ENCODE assay signal across 19 cellular contexts in the genomic region with DNA sequence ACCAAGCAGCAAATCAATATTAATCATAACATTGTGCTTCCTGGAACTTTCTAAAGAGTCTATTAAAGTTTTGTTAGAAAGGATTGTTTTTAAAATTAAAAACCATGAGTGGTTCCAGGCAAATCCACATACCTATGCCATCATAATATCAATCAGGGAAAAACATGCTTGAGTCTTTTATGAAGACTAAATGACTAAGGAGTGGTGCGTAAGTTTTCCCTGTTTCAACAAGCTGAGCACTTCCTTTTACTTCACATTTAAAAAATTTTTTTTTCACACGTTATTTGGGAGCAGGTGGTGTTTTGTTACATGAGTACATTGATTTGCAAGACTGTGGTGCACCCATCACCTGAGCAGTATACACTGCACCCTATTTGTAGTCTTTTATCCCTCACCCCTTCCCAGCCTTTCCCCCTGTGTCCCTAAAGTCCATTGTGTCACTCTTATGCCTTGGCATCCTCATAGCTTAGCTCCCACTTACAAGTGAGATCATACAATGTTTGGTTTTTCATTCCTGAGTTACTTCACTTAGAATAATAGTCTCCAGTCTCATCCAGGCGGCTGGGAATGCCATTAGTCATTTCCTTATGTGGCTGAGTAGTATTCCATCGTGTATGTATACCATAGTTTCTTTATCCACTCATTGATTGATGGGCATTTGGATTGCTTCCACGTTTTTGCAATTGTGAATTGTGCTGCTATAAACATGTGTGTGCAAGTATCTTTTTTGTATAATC.
A peak's percentile ranks its signal among the peaks of the same experiment; 100 is the strongest.
DNase-seq lines count a peak whose midpoint lies in the region; ATAC-seq, FAIRE-seq and TF ChIP-seq lines count a peak whose summit lies in the region.
"Had no signal": no experiment of that assay in that cellular context is flagged by ENCODE, and none has a peak within 500 bp of the region (broad histone marks: within the 10 kb centered on the region; RNA-seq: fewer than 3 reads in every experiment).

No MANE protein-coding gene starts in this region.

- whole genome bisulfite sequencing in mammary epithelial cell (ENCODE audit: low coverage, missing lambda C conversion rate), result 2% methylated on average over 5 of the region's 5 CpGs

- H3K27ac ChIP-seq in mammary epithelial cell (ENCODE audit: insufficient read depth, low read depth, low read length) (peak overlapping the region; percentile 98), keratinocyte (ENCODE audit: control insufficient read depth, insufficient read depth, low read length) (peak overlapping the region; percentile 74)
- H3K27ac ChIP-seq: skin epidermis had no signal

- intact Hi-C loops in mammary epithelial cell (cut with micrococcal nuclease), result loop anchor here (5.0 kb wide), 1 partner anchor 286 kb away; no protein-coding TSS in a partner anchor

- dilution Hi-C loops in mammary epithelial cell (cut with HindIII; ENCODE audit: low sequenced_read_pairs), result no loop called here
- dilution Hi-C loops in keratinocyte (cut with MboI; ENCODE audit: extremely low pct_ligation_motif_present, low sequenced_read_pairs), result no loop called here

- H3K36me3 Mint-ChIP-seq in effector memory CD8-positive, alpha-beta T cell (ENCODE audit: insufficient read depth), result no peaks in the 10 kb centered on the region
- H3K36me3 Mint-ChIP-seq: memory B cell had no signal

- H4K20me1 ChIP-seq in mammary epithelial cell (ENCODE audit: insufficient read depth, low read length), result no peaks in the 10 kb centered on the region
- no peaks in the 10 kb centered on the region for H4K20me1 ChIP-seq in keratinocyte (ENCODE audit: control insufficient read depth, extremely low read depth, insufficient read depth, low read length)

- POLR2A ChIA-PET in AG04449 (lab: Yijun Ruan, JAX), result no interaction called here

- no peaks in the 10 kb centered on the region for H3K4me1 Mint-ChIP-seq in effector memory CD8-positive, alpha-beta T cell (ENCODE audit: low read depth in 2 of 2)
- H3K4me1 Mint-ChIP-seq: activated B cell treated with CpG ODN at 0.5 μM for 24 hours; memory B cell; stimulated activated naive CD8-positive, alpha-beta T cell treated with anti-CD3 and anti-CD28 coated beads, Interleukin-15, amount 100 ng/mL, for 72 hours had no signal

- FAIRE-seq in keratinocyte (lab: Jason Lieb, UNC), result no peak
- FAIRE-seq: H1 had no signal

- H3K9ac ChIP-seq in mammary epithelial cell (ENCODE audit: insufficient read depth, low read length) (peak overlapping the region; percentile 36), keratinocyte (ENCODE audit: control insufficient read depth, extremely low read depth, insufficient read depth, low read length) (no peak overlapping the region)

- no peak for ATAC-seq in effector memory CD8-positive, alpha-beta T cell (replicated peaks)
- ATAC-seq in HG03378 (IDR thresholded peaks at IDR 0.05; ENCODE audit: unreplicated experiment) (no peak), GM19395 (IDR thresholded peaks at IDR 0.05; ENCODE audit: unreplicated experiment) (no peak)
- ATAC-seq: stimulated activated naive CD8-positive, alpha-beta T cell treated with anti-CD3 and anti-CD28 coated beads, Interleukin-15, amount 100 ng/mL, for 72 hours had no signal

- DNase-seq in AG04449 (ENCODE audit: low read depth, low spot score) (peak; percentile 66), LHCN-M2 (ENCODE audit: low read depth) (peak; percentile 69), mammary epithelial cell (peak; percentile 96), keratinocyte (ENCODE audit: low read depth, low spot score) (peak; percentile 35)
- no peak for DNase-seq in effector memory CD8-positive, alpha-beta T cell
- DNase-seq in stimulated activated CD8-positive, alpha-beta memory T cell treated with anti-CD3 and anti-CD28 coated beads, Interleukin-4, amount 100 ng/mL, for 48 hours, result no peak
- DNase-seq: ACHN; activated B cell treated with CpG ODN at 0.5 μM for 24 hours; activated naive CD4-positive, alpha-beta T cell treated with anti-CD3 and anti-CD28 coated beads for 36 hours; NCI-H1105 treated with DMSO at 0.1 percent for 48 hours; NCI-H446 treated with DMSO at 0.1 percent for 48 hours; OCI-M1; stimulated activated naive CD8-positive, alpha-beta T cell treated with anti-CD3 and anti-CD28 coated beads, Interleukin-15, amount 100 ng/mL, for 72 hours had no signal

- H3K4me3 ChIP-seq in AG04449 (ENCODE audit: low read depth, low read length) (no peak overlapping the region), mammary epithelial cell (replicated peaks in 1 of 3; ENCODE audit: insufficient read depth in 1 of 3, low read depth in 2 of 3, low read length in 3 of 3) (peak overlapping the region in 1 of 3 experiments; percentile 9), keratinocyte (ENCODE audit: control insufficient read depth in 2 of 3, extremely low read depth in 1 of 3, insufficient read depth in 2 of 3, low read depth in 1 of 3, low read length in 3 of 3) (no peak overlapping the region)
- H3K4me3 ChIP-seq: skin epidermis had no signal

- H3K4me3 Mint-ChIP-seq in effector memory CD8-positive, alpha-beta T cell, result no peak overlapping the region
- H3K4me3 Mint-ChIP-seq: activated B cell treated with CpG ODN at 0.5 μM for 24 hours; activated naive CD4-positive, alpha-beta T cell treated with anti-CD3 and anti-CD28 coated beads for 36 hours; dendritic cell treated with granulocyte-macrophage colony-stimulating factor and Interleukin-4, amounts not matched to agents 40 ng/mL and 50 ng/mL, for 4 days; memory B cell; stimulated activated naive CD8-positive, alpha-beta T cell treated with anti-CD3 and anti-CD28 coated beads, Interleukin-15, amount 100 ng/mL, for 72 hours had no signal

- H3K27ac Mint-ChIP-seq in effector memory CD8-positive, alpha-beta T cell, result no peak overlapping the region
- H3K27ac Mint-ChIP-seq: activated B cell treated with CpG ODN at 0.5 μM for 24 hours; activated naive CD4-positive, alpha-beta T cell treated with anti-CD3 and anti-CD28 coated beads for 36 hours; dendritic cell treated with granulocyte-macrophage colony-stimulating factor and Interleukin-4, amounts not matched to agents 40 ng/mL and 50 ng/mL, for 4 days; memory B cell; stimulated activated naive CD8-positive, alpha-beta T cell treated with anti-CD3 and anti-CD28 coated beads, Interleukin-15, amount 100 ng/mL, for 72 hours had no signal

- H3K4me2 ChIP-seq in mammary epithelial cell (ENCODE audit: insufficient read depth, low read depth, low read length), result peak overlapping the region; percentile 78
- peak overlapping the region; percentile 68 for H3K4me2 ChIP-seq in keratinocyte (ENCODE audit: control insufficient read depth, extremely low read depth, insufficient read depth, low read depth, low read length)

- H3K9me1 ChIP-seq in keratinocyte (ENCODE audit: control insufficient read depth, extremely low read depth, insufficient read depth, low read length), result no peaks in the 10 kb centered on the region

- TF ChIP-seq CTCF in AG04449 (IDR thresholded peaks at IDR 0.05; ENCODE audit: insufficient read depth, low read length, missing control alignments), result no peak
- no peak for TF ChIP-seq CTCF in mammary epithelial cell (conservative IDR thresholded peaks at IDR 0.05 in 1 of 2, IDR thresholded peaks at IDR 0.05 in 1 of 2; ENCODE audit: extremely low read depth in 1 of 2, insufficient read depth in 1 of 2, low read depth in 1 of 2, low read length in 2 of 2)
- TF ChIP-seq CTCF in keratinocyte (optimal IDR thresholded peaks at IDR 0.05 in 1 of 3, IDR thresholded peaks at IDR 0.05 in 1 of 3, conservative IDR thresholded peaks at IDR 0.05 in 1 of 3; ENCODE audit: extremely low read depth in 1 of 3, insufficient read depth in 2 of 3, low read length in 3 of 3), result no peak

- H3K4me1 ChIP-seq in mammary epithelial cell (ENCODE audit: insufficient read depth, low read length) (peaks cover 24% of the 10 kb centered on the region), keratinocyte (ENCODE audit: control insufficient read depth, extremely low read depth, insufficient read depth, low read length) (peaks cover 21% of the 10 kb centered on the region)

- in situ Hi-C loops in mammary epithelial cell (cut with MboI; ENCODE audit: low sequenced_read_pairs in 2 of 2), result no loop called here

- peaks cover 10 to 20% of the 10 kb centered on the region in 2 donors for H3K9me3 Mint-ChIP-seq in effector memory CD8-positive, alpha-beta T cell

- no peaks in the 10 kb centered on the region for H3K27me3 Mint-ChIP-seq in effector memory CD8-positive, alpha-beta T cell
- H3K27me3 Mint-ChIP-seq: activated B cell treated with CpG ODN at 0.5 μM for 24 hours; dendritic cell treated with granulocyte-macrophage colony-stimulating factor and Interleukin-4, amounts not matched to agents 40 ng/mL and 50 ng/mL, for 4 days; memory B cell; stimulated activated naive CD8-positive, alpha-beta T cell treated with anti-CD3 and anti-CD28 coated beads, Interleukin-15, amount 100 ng/mL, for 72 hours had no signal

- CTCF ChIA-PET in AG04449 (lab: Yijun Ruan, JAX) (no interaction called here), mammary epithelial cell (lab: Charles Lee; ENCODE audit: low non-redundant PET) (no interaction called here)

- H3K27me3 ChIP-seq in mammary epithelial cell (ENCODE audit: insufficient read depth, low read length), result no peaks in the 10 kb centered on the region
- H3K27me3 ChIP-seq in keratinocyte (ENCODE audit: control insufficient read depth, extremely low read depth, insufficient read depth, low read length), result no peaks in the 10 kb centered on the region

- no TSS peak for BruUV-seq in mammary epithelial cell (replicated peaks; lab: Mats Ljungman, UMichigan)

- H3K9me3 ChIP-seq in mammary epithelial cell (replicated peaks; ENCODE audit: insufficient read depth, low read length), result peaks cover 6% of the 10 kb centered on the region
- no peaks in the 10 kb centered on the region for H3K9me3 ChIP-seq in keratinocyte (ENCODE audit: control insufficient read depth, low read depth, low read length)

- no peaks in the 10 kb centered on the region for H3K36me3 ChIP-seq in mammary epithelial cell (ENCODE audit: insufficient read depth, low read length)
- no peaks in the 10 kb centered on the region for H3K36me3 ChIP-seq in keratinocyte (ENCODE audit: control insufficient read depth in 2 of 2, extremely low read depth in 1 of 2, insufficient read depth in 2 of 2, low read length in 2 of 2)

- H3K79me2 ChIP-seq in mammary epithelial cell (ENCODE audit: insufficient read depth, low read length) (no peaks in the 10 kb centered on the region), keratinocyte (ENCODE audit: control insufficient read depth, insufficient read depth, low read length) (no peaks in the 10 kb centered on the region)

- peak overlapping the region; percentile 60 for H2AFZ ChIP-seq in mammary epithelial cell (ENCODE audit: low read depth, low read length)
- no peak overlapping the region for H2AFZ ChIP-seq in keratinocyte (ENCODE audit: control insufficient read depth, low read length)

Comparison
In these comparisons a context has a peak if more than half of its experiments do, and no peak if none do; other contexts are left out.
1. DNase-seq: peak in AG04449 (single experiment), LHCN-M2 (single experiment), mammary epithelial cell (single experiment) and keratinocyte (single experiment); none in effector memory CD8-positive, alpha-beta T cell (0 of 3) and stimulated activated CD8-positive, alpha-beta memory T cell treated with anti-CD3 and anti-CD28 coated beads, Interleukin-4, amount 100 ng/mL, for 48 hours (single experiment).